9 cellular contexts compared by ENCODE assay signal in genomic region chr6:27582928-27583725, GRCh38.
DNase-seq lines count a peak whose midpoint lies in the region; ATAC-seq, FAIRE-seq and TF ChIP-seq lines count a peak whose summit lies in the region.
"Had no signal": no experiment of that assay in that cellular context is flagged by ENCODE, and none has a peak within 500 bp of the region (broad histone marks: within the 10 kb centered on the region; RNA-seq: fewer than 3 reads in every experiment).

No MANE protein-coding gene starts in this region.

- no peaks in the 10 kb centered on the region for H3K9me3 Mint-ChIP-seq in activated CD4-positive, alpha-beta T cell treated with anti-CD3 and anti-CD28 coated beads, Interleukin-2, amount 10 ng/mL, durations not matched to agents 7 days and 5 days

- H3K27ac Mint-ChIP-seq in activated CD4-positive, alpha-beta T cell treated with anti-CD3 and anti-CD28 coated beads, Interleukin-2, amount 10 ng/mL, durations not matched to agents 7 days and 5 days: peak overlapping the region; percentile 51

- CTCF ChIA-PET in activated CD4-positive, alpha-beta T cell treated with anti-CD3 and anti-CD28 coated beads, Interleukin-2, amount 10 ng/mL, durations not matched to agents 7 days and 5 days (lab: Charles Lee): interaction anchor here (0.6 kb wide), 1 partner anchor 1317 kb away, joined by 8 read pairs; no protein-coding TSS in a partner anchor

- POLR2A ChIA-PET in activated CD4-positive, alpha-beta T cell treated with anti-CD3 and anti-CD28 coated beads, Interleukin-2, amount 10 ng/mL, durations not matched to agents 7 days and 5 days (lab: Charles Lee): no interaction called here

- H3K27ac ChIP-seq in iPS DF 6.9 (ENCODE audit: low read length) (no peak overlapping the region), psoas muscle (no peak overlapping the region)

- H3K9me3 ChIP-seq in iPS DF 6.9 (ENCODE audit: control insufficient read depth, insufficient read depth, low read length): no peaks in the 10 kb centered on the region
- no peaks in the 10 kb centered on the region for H3K9me3 ChIP-seq in psoas muscle
- H3K9me3 ChIP-seq: mucosa of descending colon had no signal

- H3K27me3 Mint-ChIP-seq in activated CD4-positive, alpha-beta T cell treated with anti-CD3 and anti-CD28 coated beads, Interleukin-2, amount 10 ng/mL, durations not matched to agents 7 days and 5 days: peaks cover 66% of the 10 kb centered on the region

- no peaks in the 10 kb centered on the region for H3K4me1 ChIP-seq in iPS DF 6.9 (ENCODE audit: control insufficient read depth, insufficient read depth, low read length)
- no peaks in the 10 kb centered on the region for H3K4me1 ChIP-seq in psoas muscle

- no peaks in the 10 kb centered on the region for H3K36me3 Mint-ChIP-seq in activated CD4-positive, alpha-beta T cell treated with anti-CD3 and anti-CD28 coated beads, Interleukin-2, amount 10 ng/mL, durations not matched to agents 7 days and 5 days (ENCODE audit: low read depth)

- H3K36me3 ChIP-seq in iPS DF 6.9 (ENCODE audit: control insufficient read depth, insufficient read depth, low read length): no peaks in the 10 kb centered on the region
- H3K36me3 ChIP-seq in psoas muscle (ENCODE audit: insufficient read depth in 1 of 2, low read depth in 1 of 2): no peaks in the 10 kb centered on the region

- TF ChIP-seq CTCF in psoas muscle (IDR thresholded peaks at IDR 0.05): no peak

- no CpG with 5 or more reads among the region's 32 CpGs for WGBS in iPS DF 6.9 (ENCODE audit: insufficient coverage, insufficient read length)
- 10 to 11% (median 11%) methylated on average over 32 of the region's 32 CpGs for WGBS in psoas muscle, 3 donors

- no peak overlapping the region for H3K4me3 Mint-ChIP-seq in activated CD4-positive, alpha-beta T cell treated with anti-CD3 and anti-CD28 coated beads, Interleukin-2, amount 10 ng/mL, durations not matched to agents 7 days and 5 days

- no peak for FAIRE-seq in urothelium cell line (lab: Jason Lieb, UNC)

- peak overlapping the region; percentile 31; the same call in 1 of the 2 replicates for H3K4me3 ChIP-seq in iPS DF 6.9 (ENCODE audit: low read length)
- no peak overlapping the region for H3K4me3 ChIP-seq in psoas muscle
- H3K4me3 ChIP-seq: mucosa of descending colon had no signal

- intact Hi-C loops in psoas muscle (cut with DNase I): no loop called here
- intact Hi-C loops in sciatic nerve (cut with DNase I): no loop called here

- ATAC-seq in HG02852 (IDR thresholded peaks at IDR 0.05; ENCODE audit: unreplicated experiment) (no peak), psoas muscle (no peak), sciatic nerve (no peak)
- ATAC-seq: mucosa of descending colon had no signal

- DNase-seq in GM03348 (ENCODE audit: low spot score) (peak; percentile 59), LoVo (ENCODE audit: low spot score) (peak; percentile 25), iPS DF 6.9 (ENCODE audit: low read depth, low spot score) (no peak), urothelium cell line (ENCODE audit: low spot score) (peak; percentile 49), psoas muscle (no peak), sciatic nerve (ENCODE audit: low spot score) (no peak)
- no peak for DNase-seq in activated CD4-positive, alpha-beta T cell treated with anti-CD3 and anti-CD28 coated beads, Interleukin-2, amount 10 ng/mL, durations not matched to agents 7 days and 5 days

- peaks cover 3% of the 10 kb centered on the region for H3K4me1 Mint-ChIP-seq in activated CD4-positive, alpha-beta T cell treated with anti-CD3 and anti-CD28 coated beads, Interleukin-2, amount 10 ng/mL, durations not matched to agents 7 days and 5 days

- H3K27me3 ChIP-seq in iPS DF 6.9 (ENCODE audit: control insufficient read depth, insufficient read depth, low read length): no peaks in the 10 kb centered on the region
- H3K27me3 ChIP-seq in psoas muscle (ENCODE audit: insufficient read depth in 3 of 3, low read length in 2 of 3): peaks cover 2 to 68% (median 7%) of the 10 kb centered on the region in 3 donors

Comparison
In these comparisons a context has a peak if more than half of its experiments do, and no peak if none do; other contexts are left out.
1. DNase-seq: peak in GM03348 (single experiment), LoVo (single experiment) and urothelium cell line (single experiment); none in activated CD4-positive, alpha-beta T cell treated with anti-CD3 and anti-CD28 coated beads, Interleukin-2, amount 10 ng/mL, durations not matched to agents 7 days and 5 days (single experiment), iPS DF 6.9 (single experiment), psoas muscle (0 of 2) and sciatic nerve (single experiment).